ENCODE assay signal across 2 cellular contexts in genomic region chr1:201628490-201628889, GRCh38.
TF ChIP-seq lines count a peak whose summit lies in the region.

No MANE protein-coding gene starts in this region.

TF ChIP-seq in SK-N-SH, 30 proteins besides CTCF, POLR2A, EP300 and RAD21 (continued from another document):
- TF ChIP-seq REST (IDR thresholded peaks at IDR 0.05; ENCODE audit: low read depth, low read length) (no peak), EZH2phosphoT487 (IDR thresholded peaks at IDR 0.05; ENCODE audit: borderline replicate concordance, low read depth) (no peak), TAF1 (IDR thresholded peaks at IDR 0.05; ENCODE audit: borderline replicate concordance, low read depth, low read length) (no peak), USF2 (IDR thresholded peaks at IDR 0.05; ENCODE audit: borderline replicate concordance, low read depth, low read length) (no peak), MXI1 (IDR thresholded peaks at IDR 0.05; ENCODE audit: low read depth, low read length) (no peak), GABPA (IDR thresholded peaks at IDR 0.05; ENCODE audit: low read depth) (no peak), ELF1 (IDR thresholded peaks at IDR 0.05) (no peak), MEF2A (IDR thresholded peaks at IDR 0.05; ENCODE audit: borderline replicate concordance, low read depth) (no peak), FOXM1 (IDR thresholded peaks at IDR 0.05; ENCODE audit: low read depth) (no peak), TCF12 (IDR thresholded peaks at IDR 0.05) (no peak), RFX5 (IDR thresholded peaks at IDR 0.05; ENCODE audit: low read length) (no peak), FOSL2 (IDR thresholded peaks at IDR 0.05; ENCODE audit: borderline replicate concordance, low read depth) (no peak), USF1 (IDR thresholded peaks at IDR 0.05; ENCODE audit: borderline replicate concordance, low read depth) (no peak), TEAD4 (IDR thresholded peaks at IDR 0.05; ENCODE audit: borderline replicate concordance, insufficient read depth) (no peak)

TF ChIP-seq in SK-N-SH treated with all-trans-retinoic acid at 6 μM for 48 hours, 23 proteins besides CTCF, POLR2A, EP300 and RAD21 (continued from another document):
- TF ChIP-seq, protein P1, sequence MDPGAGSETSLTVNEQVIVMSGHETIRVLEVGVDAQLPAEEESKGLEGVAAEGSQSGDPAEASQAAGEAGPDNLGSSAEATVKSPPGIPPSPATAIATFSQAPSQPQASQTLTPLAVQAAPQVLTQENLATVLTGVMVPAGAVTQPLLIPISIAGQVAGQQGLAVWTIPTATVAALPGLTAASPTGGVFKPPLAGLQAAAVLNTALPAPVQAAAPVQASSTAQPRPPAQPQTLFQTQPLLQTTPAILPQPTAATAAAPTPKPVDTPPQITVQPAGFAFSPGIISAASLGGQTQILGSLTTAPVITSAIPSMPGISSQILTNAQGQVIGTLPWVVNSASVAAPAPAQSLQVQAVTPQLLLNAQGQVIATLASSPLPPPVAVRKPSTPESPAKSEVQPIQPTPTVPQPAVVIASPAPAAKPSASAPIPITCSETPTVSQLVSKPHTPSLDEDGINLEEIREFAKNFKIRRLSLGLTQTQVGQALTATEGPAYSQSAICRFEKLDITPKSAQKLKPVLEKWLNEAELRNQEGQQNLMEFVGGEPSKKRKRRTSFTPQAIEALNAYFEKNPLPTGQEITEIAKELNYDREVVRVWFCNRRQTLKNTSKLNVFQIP (CRISPR knock-in tag; IDR thresholded peaks at IDR 0.05; ENCODE audit: borderline replicate concordance, low read depth), result no peak
- TF ChIP-seq, protein P2, sequence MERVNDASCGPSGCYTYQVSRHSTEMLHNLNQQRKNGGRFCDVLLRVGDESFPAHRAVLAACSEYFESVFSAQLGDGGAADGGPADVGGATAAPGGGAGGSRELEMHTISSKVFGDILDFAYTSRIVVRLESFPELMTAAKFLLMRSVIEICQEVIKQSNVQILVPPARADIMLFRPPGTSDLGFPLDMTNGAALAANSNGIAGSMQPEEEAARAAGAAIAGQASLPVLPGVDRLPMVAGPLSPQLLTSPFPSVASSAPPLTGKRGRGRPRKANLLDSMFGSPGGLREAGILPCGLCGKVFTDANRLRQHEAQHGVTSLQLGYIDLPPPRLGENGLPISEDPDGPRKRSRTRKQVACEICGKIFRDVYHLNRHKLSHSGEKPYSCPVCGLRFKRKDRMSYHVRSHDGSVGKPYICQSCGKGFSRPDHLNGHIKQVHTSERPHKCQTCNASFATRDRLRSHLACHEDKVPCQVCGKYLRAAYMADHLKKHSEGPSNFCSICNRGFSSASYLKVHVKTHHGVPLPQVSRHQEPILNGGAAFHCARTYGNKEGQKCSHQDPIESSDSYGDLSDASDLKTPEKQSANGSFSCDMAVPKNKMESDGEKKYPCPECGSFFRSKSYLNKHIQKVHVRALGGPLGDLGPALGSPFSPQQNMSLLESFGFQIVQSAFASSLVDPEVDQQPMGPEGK (CRISPR knock-in tag; IDR thresholded peaks at IDR 0.05; ENCODE audit: borderline replicate concordance), result no peak
TF ChIP-seq in SK-N-SH treated with all-trans-retinoic acid at 6 μM for 48 hours: peak in this region for 0.
